In genomic region chr2:10160226-10160955, GRCh38 we compare ENCODE assay signal across 15 cellular contexts.
"Had no signal": no experiment of that assay in that cellular context is flagged by ENCODE, and none has a peak within 500 bp of the region (broad histone marks: within the 10 kb centered on the region; RNA-seq: fewer than 3 reads in every experiment).

No MANE protein-coding gene starts in this region.

- ATAC-seq: activated naive CD4-positive, alpha-beta T cell treated with anti-CD3 and anti-CD28 coated beads, Interleukin-2, amount 50 U/mL, for 72 hours; left lobe of liver; naive thymus-derived CD8-positive, alpha-beta T cell had no signal

- H3K36me3 Mint-ChIP-seq: naive thymus-derived CD8-positive, alpha-beta T cell had no signal

- H3K4me3 Mint-ChIP-seq: activated CD4-positive, alpha-beta memory T cell treated with anti-CD3 and anti-CD28 coated beads for 36 hours; naive thymus-derived CD8-positive, alpha-beta T cell had no signal

- H3K36me3 ChIP-seq: esophagus squamous epithelium, right atrium auricular region, tibial nerve had no signal

- H3K27ac ChIP-seq: esophagus squamous epithelium, right atrium auricular region, tibial nerve had no signal

- FAIRE-seq: endometrium, small intestine had no signal

- H3K9me3 Mint-ChIP-seq: activated CD4-positive, alpha-beta memory T cell treated with anti-CD3 and anti-CD28 coated beads for 36 hours; activated naive CD4-positive, alpha-beta T cell treated with anti-CD3 and anti-CD28 coated beads, Interleukin-2, amount 50 U/mL, for 72 hours; naive thymus-derived CD8-positive, alpha-beta T cell had no signal

- H3K9me3 ChIP-seq: esophagus squamous epithelium, mucosa of descending colon, right atrium auricular region, tibial nerve had no signal

- H3K4me3 ChIP-seq: dorsolateral prefrontal cortex, esophagus squamous epithelium, mucosa of descending colon, right atrium auricular region, tibial nerve had no signal

- H3K27me3 Mint-ChIP-seq: activated CD4-positive, alpha-beta memory T cell treated with anti-CD3 and anti-CD28 coated beads for 36 hours; naive thymus-derived CD8-positive, alpha-beta T cell had no signal

- H3K27ac Mint-ChIP-seq: activated CD4-positive, alpha-beta memory T cell treated with anti-CD3 and anti-CD28 coated beads for 36 hours had no signal

- DNase-seq: activated CD4-positive, alpha-beta memory T cell treated with anti-CD3 and anti-CD28 coated beads for 36 hours; amygdala; dorsolateral prefrontal cortex; esophagus squamous epithelium; foreskin fibroblast; head of caudate nucleus; mammary epithelial cell had no signal

- H3K27me3 ChIP-seq: dorsolateral prefrontal cortex, esophagus squamous epithelium, right atrium auricular region, tibial nerve had no signal
